Comparison of ENCODE assay signal across 16 cellular contexts in genomic region chr5:160835376-160835775, GRCh38. TPM values are rescaled to one million over a fixed set of nuclear protein-coding genes. Genes with fewer than 3 reads are reported as not detected.
DNase-seq lines count a peak whose midpoint lies in the region; ATAC-seq and TF ChIP-seq lines count a peak whose summit lies in the region.
"Had no signal": no experiment of that assay in that cellular context is flagged by ENCODE, and none has a peak within 500 bp of the region (broad histone marks: within the 10 kb centered on the region; RNA-seq: fewer than 3 reads in every experiment).

No MANE protein-coding gene starts in this region.

- no peaks in the 10 kb centered on the region for H3K79me2 ChIP-seq in KMS-11 (ENCODE audit: insufficient read depth, low read depth)

- DNase-seq in left lung (no peak), SHP77 treated with DMSO at 0.1 percent for 48 hours (lab: John Stamatoyannopoulos, UW) (no peak)
- DNase-seq in activated CD4-positive, alpha-beta memory T cell treated with anti-CD3 and anti-CD28 coated beads, Interleukin-2, amount 10 ng/mL, durations not matched to agents 7 days and 5 days: no peak
- no peak for DNase-seq in effector memory CD4-positive, alpha-beta T cell
- DNase-seq: activated CD4-positive, alpha-beta T cell treated with anti-CD3 and anti-CD28 coated beads, Interleukin-2, amount 10 ng/mL, durations not matched to agents 24 days and 14 days; activated T-cell treated with anti-CD3 and anti-CD28 coated beads, Interleukin-2, amount 50 U/mL, for 48 hours; IMR-90; mammary epithelial cell; NCI-H524 treated with DMSO at 0.1 percent for 48 hours had no signal

- H3K9me3 Mint-ChIP-seq in activated CD4-positive, alpha-beta memory T cell treated with anti-CD3 and anti-CD28 coated beads, Interleukin-2, amount 10 ng/mL, durations not matched to agents 7 days and 5 days: no peaks in the 10 kb centered on the region
- H3K9me3 Mint-ChIP-seq: activated CD4-positive, alpha-beta T cell treated with anti-CD3 and anti-CD28 coated beads, Interleukin-2, amount 10 ng/mL, durations not matched to agents 24 days and 14 days had no signal

- H3K4me3 ChIP-seq in KMS-11 (IDR thresholded peaks at IDR 0.05; ENCODE audit: insufficient read depth, low read depth, low read length) (no peak overlapping the region), left lung (no peak overlapping the region)
- H3K4me3 ChIP-seq in effector memory CD4-positive, alpha-beta T cell (ENCODE audit: insufficient read depth, low read depth, low read length, poor library complexity, severe bottlenecking): no peak overlapping the region

- H3K36me3 ChIP-seq in KMS-11 (ENCODE audit: insufficient read depth): no peaks in the 10 kb centered on the region
- no peaks in the 10 kb centered on the region for H3K36me3 ChIP-seq in left lung
- H3K36me3 ChIP-seq in effector memory CD4-positive, alpha-beta T cell (ENCODE audit: control insufficient read depth, insufficient read depth, low read length): no peaks in the 10 kb centered on the region

- no peaks in the 10 kb centered on the region for H3K36me3 Mint-ChIP-seq in activated CD4-positive, alpha-beta memory T cell treated with anti-CD3 and anti-CD28 coated beads, Interleukin-2, amount 10 ng/mL, durations not matched to agents 7 days and 5 days (ENCODE audit: low read depth)

- TF ChIP-seq CTCF in KMS-11 (conservative IDR thresholded peaks at IDR 0.05; ENCODE audit: low read depth, low read length) (no peak), left lung (IDR thresholded peaks at IDR 0.05) (no peak)

- H3K27ac ChIP-seq in KMS-11 (no peak overlapping the region), left lung (no peak overlapping the region)
- H3K27ac ChIP-seq in effector memory CD4-positive, alpha-beta T cell (ENCODE audit: insufficient read depth, low read length, poor library complexity, severe bottlenecking): no peak overlapping the region

- peak; percentile 16 for ATAC-seq in GM19043 (IDR thresholded peaks at IDR 0.05; ENCODE audit: low read depth, unreplicated experiment)
- peak; percentile 17 for ATAC-seq in HG02678 (IDR thresholded peaks at IDR 0.05; ENCODE audit: unreplicated experiment)
- ATAC-seq in left lung: peak; percentile 49
- ATAC-seq: sciatic nerve had no signal

- no peak overlapping the region for H2AFZ ChIP-seq in KMS-11 (ENCODE audit: low read depth)

- intact Hi-C loops in left lung (cut with DNase I): no loop called here

- H3K9ac ChIP-seq in KMS-11: no peak overlapping the region

- peak overlapping the region; percentile 50; the same call in 1 of the 2 replicates for H3K4me2 ChIP-seq in KMS-11

- POLR2A ChIA-PET in activated CD4-positive, alpha-beta memory T cell treated with anti-CD3 and anti-CD28 coated beads, Interleukin-2, amount 10 ng/mL, durations not matched to agents 7 days and 5 days (lab: Charles Lee): no interaction called here

- H3K27ac Mint-ChIP-seq in activated CD4-positive, alpha-beta memory T cell treated with anti-CD3 and anti-CD28 coated beads, Interleukin-2, amount 10 ng/mL, durations not matched to agents 7 days and 5 days: no peak overlapping the region
- H3K27ac Mint-ChIP-seq: activated CD4-positive, alpha-beta T cell treated with anti-CD3 and anti-CD28 coated beads, Interleukin-2, amount 10 ng/mL, durations not matched to agents 24 days and 14 days; stimulated activated naive CD8-positive, alpha-beta T cell treated with anti-CD3 and anti-CD28 coated beads, Interleukin-15, Interleukin-2, amounts not matched to agents 100 ng/mL and 50 ng/mL, for 24 hours; T-helper 2 cell treated with Interferon-gamma antibody and Interleukin-4, amounts not matched to agents 5 μg/mL and 100 μg/mL, for 36 hours had no signal

- peaks cover 18% of the 10 kb centered on the region for H3K4me1 ChIP-seq in KMS-11 (ENCODE audit: low read depth, poor library complexity, severe bottlenecking)
- H3K4me1 ChIP-seq in left lung: no peaks in the 10 kb centered on the region
- no peaks in the 10 kb centered on the region for H3K4me1 ChIP-seq in effector memory CD4-positive, alpha-beta T cell (ENCODE audit: control insufficient read depth, insufficient read depth, low read length, poor library complexity, severe bottlenecking)

- no peaks in the 10 kb centered on the region for H3K4me1 Mint-ChIP-seq in activated CD4-positive, alpha-beta memory T cell treated with anti-CD3 and anti-CD28 coated beads, Interleukin-2, amount 10 ng/mL, durations not matched to agents 7 days and 5 days
- H3K4me1 Mint-ChIP-seq: activated CD4-positive, alpha-beta T cell treated with anti-CD3 and anti-CD28 coated beads, Interleukin-2, amount 10 ng/mL, durations not matched to agents 24 days and 14 days had no signal

- CTCF ChIA-PET in activated CD4-positive, alpha-beta memory T cell treated with anti-CD3 and anti-CD28 coated beads, Interleukin-2, amount 10 ng/mL, durations not matched to agents 7 days and 5 days (lab: Charles Lee): no interaction called here

- H3K4me3 Mint-ChIP-seq in activated CD4-positive, alpha-beta memory T cell treated with anti-CD3 and anti-CD28 coated beads, Interleukin-2, amount 10 ng/mL, durations not matched to agents 7 days and 5 days: no peak overlapping the region
- H3K4me3 Mint-ChIP-seq: activated CD4-positive, alpha-beta T cell treated with anti-CD3 and anti-CD28 coated beads, Interleukin-2, amount 10 ng/mL, durations not matched to agents 24 days and 14 days; neural crest cell; stimulated activated naive CD8-positive, alpha-beta T cell treated with anti-CD3 and anti-CD28 coated beads, Interleukin-15, Interleukin-2, amounts not matched to agents 100 ng/mL and 50 ng/mL, for 24 hours; T-helper 2 cell treated with Interferon-gamma antibody and Interleukin-4, amounts not matched to agents 5 μg/mL and 100 μg/mL, for 36 hours had no signal

- H3K9me3 ChIP-seq in left lung: peaks cover 0 to 5% of the 10 kb centered on the region in 2 donors
- H3K9me3 ChIP-seq in effector memory CD4-positive, alpha-beta T cell (ENCODE audit: control insufficient read depth, low read length): no peaks in the 10 kb centered on the region

- no peaks in the 10 kb centered on the region for H3K27me3 Mint-ChIP-seq in activated CD4-positive, alpha-beta memory T cell treated with anti-CD3 and anti-CD28 coated beads, Interleukin-2, amount 10 ng/mL, durations not matched to agents 7 days and 5 days
- H3K27me3 Mint-ChIP-seq: activated CD4-positive, alpha-beta T cell treated with anti-CD3 and anti-CD28 coated beads, Interleukin-2, amount 10 ng/mL, durations not matched to agents 24 days and 14 days; stimulated activated naive CD8-positive, alpha-beta T cell treated with anti-CD3 and anti-CD28 coated beads, Interleukin-15, Interleukin-2, amounts not matched to agents 100 ng/mL and 50 ng/mL, for 24 hours had no signal

- H4K20me1 ChIP-seq in KMS-11 (ENCODE audit: insufficient read depth): no peaks in the 10 kb centered on the region

- H3K27me3 ChIP-seq in KMS-11 (ENCODE audit: insufficient read depth, low read depth) (no peaks in the 10 kb centered on the region), left lung (no peaks in the 10 kb centered on the region)
- H3K27me3 ChIP-seq in effector memory CD4-positive, alpha-beta T cell (replicated peaks; ENCODE audit: control insufficient read depth, insufficient read depth, low read length, poor library complexity, severe bottlenecking): no peaks in the 10 kb centered on the region

RNA-seq across cellular contexts. Expression of gene ATP10B, which starts 16.6 kb away (rescaled TPM):
- under 1 TPM; 0.09 to 0.39 TPM for total RNA-seq in left lung
- not detected for total RNA-seq in activated CD4-positive, alpha-beta memory T cell treated with anti-CD3 and anti-CD28 coated beads, Interleukin-2, amount 10 ng/mL, durations not matched to agents 7 days and 5 days
- total RNA-seq: activated CD4-positive, alpha-beta T cell treated with anti-CD3 and anti-CD28 coated beads, Interleukin-2, amount 10 ng/mL, durations not matched to agents 24 days and 14 days; IMR-90 had no signal
